22 cellular contexts compared by ENCODE assay signal in genomic region chr4:168883513-168883912, GRCh38.
DNase-seq lines count a peak whose midpoint lies in the region; FAIRE-seq and TF ChIP-seq lines count a peak whose summit lies in the region.
"Had no signal": no experiment of that assay in that cellular context is flagged by ENCODE, and none has a peak within 500 bp of the region (broad histone marks: within the 10 kb centered on the region; RNA-seq: fewer than 3 reads in every experiment).

No MANE protein-coding gene starts in this region.

- H3K27ac Mint-ChIP-seq in progenitor cell of endocrine pancreas, result no peak overlapping the region
- H3K27ac Mint-ChIP-seq: activated CD4-positive, alpha-beta T cell treated with anti-CD3 and anti-CD28 coated beads for 36 hours; activated naive CD4-positive, alpha-beta T cell treated with anti-CD3 and anti-CD28 coated beads, Interleukin-2, amount 50 U/mL, for 24 hours; naive thymus-derived CD4-positive, alpha-beta T cell had no signal

- H3K27me3 ChIP-seq in GM23248 (replicated peaks; ENCODE audit: insufficient read depth), result no peaks in the 10 kb centered on the region
- no peaks in the 10 kb centered on the region for H3K27me3 ChIP-seq in ascending aorta
- no peaks in the 10 kb centered on the region for H3K27me3 ChIP-seq in transverse colon

- in situ Hi-C loops in GM23248 (cut with MboI), result no loop called here
- in situ Hi-C loops in transverse colon (cut with MboI; ENCODE audit: low pct_ligation_motif_present in 1 of 4, low pct_unique_long_range_greater_than_20kb in 1 of 4, low sequenced_read_pairs in 3 of 4), result no loop called here

- peaks cover 10% of the 10 kb centered on the region for H3K36me3 ChIP-seq in GM23248 (ENCODE audit: low read depth)
- peaks cover 13 to 16% of the 10 kb centered on the region in 2 donors for H3K36me3 ChIP-seq in ascending aorta
- H3K36me3 ChIP-seq in transverse colon, result peaks cover 0 to 3% (median 0%) of the 10 kb centered on the region in 4 donors

- H3K4me1 ChIP-seq in GM23248 (ENCODE audit: insufficient read depth), result peaks cover 58% of the 10 kb centered on the region
- H3K4me1 ChIP-seq in ascending aorta, result peaks cover 3 to 66% of the 10 kb centered on the region in 2 donors
- H3K4me1 ChIP-seq in transverse colon, result peaks cover 0 to 53% (median 4%) of the 10 kb centered on the region in 4 donors

- intact Hi-C loops in ascending aorta (cut with DNase I) (no loop called here), transverse colon (cut with DNase I; ENCODE audit: low total_unique reads) (no loop called here)

- H4K20me1 ChIP-seq in GM23248 (ENCODE audit: insufficient read depth), result no peaks in the 10 kb centered on the region

- H3K9me3 Mint-ChIP-seq in progenitor cell of endocrine pancreas (ENCODE audit: low read depth), result no peaks in the 10 kb centered on the region
- H3K9me3 Mint-ChIP-seq: activated naive CD4-positive, alpha-beta T cell treated with anti-CD3 and anti-CD28 coated beads, Interleukin-2, amount 50 U/mL, for 24 hours had no signal

- TF ChIP-seq CTCF in ascending aorta (IDR thresholded peaks at IDR 0.05) (no peak), transverse colon (IDR thresholded peaks at IDR 0.05) (no peak), progenitor cell of endocrine pancreas (IDR thresholded peaks at IDR 0.05; ENCODE audit: unreplicated experiment) (no peak)

- no peak overlapping the region for H3K4me3 ChIP-seq in GM23248
- no peak overlapping the region for H3K4me3 ChIP-seq in ascending aorta
- H3K4me3 ChIP-seq in transverse colon, result no peak overlapping the region

- peak overlapping the region; percentile 29 for H3K27ac ChIP-seq in GM23248
- H3K27ac ChIP-seq in ascending aorta, result peak overlapping the region; percentile 31 to 40
- peak overlapping the region; percentile 23 to 83 (median 56) for H3K27ac ChIP-seq in transverse colon
- H3K27ac ChIP-seq: HL-60, parathyroid adenoma had no signal

- DNase-seq in GM23248 (peak; percentile 48), ascending aorta (ENCODE audit: low spot score in 2 of 2) (no peak), transverse colon (no peak), progenitor cell of endocrine pancreas (ENCODE audit: low spot score, unreplicated experiment) (no peak), NAMALWA (ENCODE audit: low spot score) (no peak), COLO829 (ENCODE audit: low spot score) (no peak)
- DNase-seq: activated CD4-positive, alpha-beta T cell treated with anti-CD3 and anti-CD28 coated beads for 36 hours; C1 segment of cervical spinal cord; foreskin melanocyte; GDM1; hypothalamus; islet precursor cell; MM.1S; naive thymus-derived CD4-positive, alpha-beta T cell; NCI-H2171 treated with DMSO at 0.1 percent for 48 hours; NCI-H748 treated with DMSO at 0.1 percent for 48 hours; Right ventricle myocardium superior; stimulated activated naive CD4-positive, alpha-beta T cell treated with Interleukin-2 at 50 U/mL for 16 hours had no signal

- H3K79me2 ChIP-seq in GM23248 (ENCODE audit: insufficient read depth), result no peaks in the 10 kb centered on the region

- peaks cover 22% of the 10 kb centered on the region for H3K36me3 Mint-ChIP-seq in progenitor cell of endocrine pancreas (ENCODE audit: insufficient read depth)
- H3K36me3 Mint-ChIP-seq: activated naive CD4-positive, alpha-beta T cell treated with anti-CD3 and anti-CD28 coated beads, Interleukin-2, amount 50 U/mL, for 24 hours had no signal

- no peaks in the 10 kb centered on the region for H3K9me2 ChIP-seq in GM23248 (ENCODE audit: insufficient read depth)

- peaks cover 44% of the 10 kb centered on the region for H3F3A ChIP-seq in GM23248 (ENCODE audit: insufficient read depth)

- FAIRE-seq in islet of Langerhans (lab: Jason Lieb, UNC), result peak; percentile 33

- H3K9ac ChIP-seq in GM23248, result no peak overlapping the region
- H3K9ac ChIP-seq: parathyroid adenoma had no signal

- peaks cover 21% of the 10 kb centered on the region for H3K4me1 Mint-ChIP-seq in progenitor cell of endocrine pancreas (ENCODE audit: low read depth)

- no peak overlapping the region for H3K4me3 Mint-ChIP-seq in progenitor cell of endocrine pancreas (ENCODE audit: low read depth)
- H3K4me3 Mint-ChIP-seq: activated CD4-positive, alpha-beta T cell treated with anti-CD3 and anti-CD28 coated beads for 36 hours; activated naive CD4-positive, alpha-beta T cell treated with anti-CD3 and anti-CD28 coated beads, Interleukin-2, amount 50 U/mL, for 24 hours; naive thymus-derived CD4-positive, alpha-beta T cell had no signal

- peak overlapping the region; percentile 5 for H3K4me2 ChIP-seq in GM23248 (ENCODE audit: unreplicated experiment)

- no peak for TF ChIP-seq POLR2A in transverse colon (IDR thresholded peaks at IDR 0.05)

- H3K9me3 ChIP-seq in GM23248 (ENCODE audit: low read depth), result no peaks in the 10 kb centered on the region
- peaks cover 0 to 5% of the 10 kb centered on the region in 2 donors for H3K9me3 ChIP-seq in ascending aorta
- no peaks in the 10 kb centered on the region for H3K9me3 ChIP-seq in transverse colon

- TF ChIP-seq EP300 in transverse colon (IDR thresholded peaks at IDR 0.05; ENCODE audit: low read depth), result no peak

- H2AFZ ChIP-seq in GM23248, result no peak overlapping the region
- H2AFZ ChIP-seq: parathyroid adenoma had no signal

- H3K27me3 Mint-ChIP-seq in progenitor cell of endocrine pancreas, result peaks cover 9% of the 10 kb centered on the region
